ENCODE assay signal across 3 cellular contexts in genomic region chr1:144015180-144015966, GRCh38. TPM values are rescaled to one million over a fixed set of nuclear protein-coding genes. Genes with fewer than 3 reads are reported as not detected.
"Had no signal": no experiment of that assay in that cellular context is flagged by ENCODE, and none has a peak within 500 bp of the region (broad histone marks: within the 10 kb centered on the region; RNA-seq: fewer than 3 reads in every experiment).

No MANE protein-coding gene starts in this region.

RNA-seq across cellular contexts. Expression of gene FAM72C, which starts 43.6 kb away (rescaled TPM):
- total RNA-seq: smooth muscle cell, upper lobe of right lung had no signal
- polyA plus RNA-seq: naive thymus-derived CD4-positive, alpha-beta T cell had no signal
